Comparison of ENCODE assay signal across 39 cellular contexts in the genomic region with DNA sequence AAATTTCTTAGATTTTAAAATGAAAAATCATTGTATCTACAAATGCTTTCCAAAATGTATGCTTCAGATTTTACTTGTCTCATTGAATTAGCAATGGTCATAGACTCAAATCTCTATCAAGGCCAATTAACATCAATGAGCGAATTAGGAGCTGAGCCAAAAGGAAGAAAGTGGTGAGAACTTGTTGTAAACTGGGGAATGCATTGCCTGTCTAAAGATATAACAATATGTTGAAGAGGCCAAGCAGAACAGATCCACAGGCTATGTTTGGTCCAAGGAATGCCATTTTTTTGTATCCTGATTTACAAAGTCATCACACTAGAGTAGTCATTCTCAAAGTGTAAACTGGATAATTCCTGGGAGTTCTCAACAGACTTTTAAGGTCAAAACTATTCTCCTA.
"Had no signal": no experiment of that assay in that cellular context is flagged by ENCODE, and none has a peak within 500 bp of the region (broad histone marks: within the 10 kb centered on the region; RNA-seq: fewer than 3 reads in every experiment).

No MANE protein-coding gene starts in this region.

- H3K27me3 ChIP-seq: adrenal gland, ascending aorta, body of pancreas, brain microvascular endothelial cell, breast epithelium, cardiac muscle cell had no signal

- H3K9me3 ChIP-seq: ascending aorta, body of pancreas had no signal

- H3K36me3 Mint-ChIP-seq: activated naive CD4-positive, alpha-beta T cell treated with anti-CD3 and anti-CD28 coated beads, Interleukin-2, amount 10 ng/mL, durations not matched to agents 7 days and 5 days; brain had no signal

- H3K4me3 ChIP-seq: adrenal gland, ascending aorta, body of pancreas, breast epithelium, cardiac muscle cell had no signal

- H3K27ac ChIP-seq: adrenal gland, ascending aorta, body of pancreas, brain microvascular endothelial cell, breast epithelium, cardiac muscle cell had no signal

- H3K36me3 ChIP-seq: adrenal gland, ascending aorta, brain microvascular endothelial cell, breast epithelium, cardiac muscle cell had no signal

- DNase-seq: activated effector memory CD4-positive, alpha-beta T cell treated with anti-CD3 and anti-CD28 coated beads, Interleukin-2, amount 50 U/mL, for 16 hours; activated effector memory CD4-positive, alpha-beta T cell treated with Interleukin-2 at 50 U/mL for 16 hours; activated gamma-delta T cell; activated gamma-delta T cell treated with Interleukin-2 at 50 U/mL for 16 hours; activated naive CD4-positive, alpha-beta T cell; activated naive CD4-positive, alpha-beta T cell treated with anti-CD3 and anti-CD28 coated beads for 36 hours; activated naive CD4-positive, alpha-beta T cell treated with anti-CD3 and anti-CD28 coated beads, Interleukin-2, amount 10 ng/mL, durations not matched to agents 7 days and 5 days; activated naive CD4-positive, alpha-beta T cell treated with anti-CD3 and anti-CD28 coated beads, Interleukin-2, amount 50 U/mL, for 16 hours; activated naive CD4-positive, alpha-beta T cell treated with Interleukin-2 at 50 U/mL for 16 hours; activated naive CD8-positive, alpha-beta T cell treated with anti-CD3 and anti-CD28 coated beads for 36 hours; activated naive CD8-positive, alpha-beta T cell treated with anti-CD3 and anti-CD28 coated beads, Interleukin-2, amount 10 ng/mL, durations not matched to agents 7 days and 5 days; activated naive CD8-positive, alpha-beta T cell treated with anti-CD3 and anti-CD28 coated beads, Interleukin-2, amount 50 U/mL, for 24 hours; activated T-cell treated with anti-CD3 and anti-CD28 coated beads for 4 hours; activated T-cell treated with anti-CD3 and anti-CD28 coated beads, Interleukin-2, amount 50 U/mL, for 1 hour; activated T-cell treated with anti-CD3 and anti-CD28 coated beads, Interleukin-2, amount 50 U/mL, for 24 hours; activated T-cell treated with anti-CD3 and anti-CD28 coated beads, Interleukin-2, amount 50 U/mL, for 4 hours; activated T-cell treated with anti-CD3 and anti-CD28 coated beads, Interleukin-2, amount 50 U/mL, for 48 hours; activated T-cell treated with anti-CD3 and anti-CD28 coated beads, Interleukin-2, amount 50 U/mL, for 72 hours; adrenal gland; amniotic stem cell; amygdala; anterior cingulate cortex; aorta; body of pancreas; brain microvascular endothelial cell; caudate nucleus; central memory CD4-positive, alpha-beta T cell; cerebellar nuclear complex had no signal

- H3K27me3 Mint-ChIP-seq: activated naive CD4-positive, alpha-beta T cell treated with anti-CD3 and anti-CD28 coated beads, Interleukin-2, amount 10 ng/mL, durations not matched to agents 7 days and 5 days; activated naive CD4-positive, alpha-beta T cell treated with anti-CD3 and anti-CD28 coated beads, Interleukin-2, amount 50 U/mL, for 24 hours; activated naive CD8-positive, alpha-beta T cell; activated naive CD8-positive, alpha-beta T cell treated with anti-CD3 and anti-CD28 coated beads for 36 hours; activated naive CD8-positive, alpha-beta T cell treated with anti-CD3 and anti-CD28 coated beads, Interleukin-2, amount 10 ng/mL, durations not matched to agents 7 days and 5 days; activated naive CD8-positive, alpha-beta T cell treated with anti-CD3 and anti-CD28 coated beads, Interleukin-2, amount 50 U/mL, for 24 hours; activated T-cell treated with anti-CD3 and anti-CD28 coated beads, Interleukin-2, amount 50 U/mL, for 24 hours; activated T-helper 17 cell treated with anti-CD3 and anti-CD28 coated beads, Interleukin-2, amount 50 U/mL, for 72 hours; brain; central memory CD8-positive, alpha-beta T cell had no signal

- H3K4me1 ChIP-seq: ascending aorta, body of pancreas, breast epithelium had no signal

- ATAC-seq: activated naive CD4-positive, alpha-beta T cell treated with anti-CD3 and anti-CD28 coated beads, Interleukin-2, amount 50 U/mL, for 72 hours; activated naive CD8-positive, alpha-beta T cell treated with anti-CD3 and anti-CD28 coated beads, Interleukin-2, amount 50 U/mL, for 24 hours; activated T-cell treated with anti-CD3 and anti-CD28 coated beads, Interleukin-2, amount 50 U/mL, for 4 hours; activated T-cell treated with anti-CD3 and anti-CD28 coated beads, Interleukin-2, amount 50 U/mL, for 72 hours; activated T-helper 17 cell treated with anti-CD3 and anti-CD28 coated beads, Interleukin-2, amount 50 U/mL, for 72 hours; body of pancreas had no signal

- H3K4me1 Mint-ChIP-seq: activated naive CD4-positive, alpha-beta T cell treated with anti-CD3 and anti-CD28 coated beads, Interleukin-2, amount 10 ng/mL, durations not matched to agents 7 days and 5 days; activated naive CD8-positive, alpha-beta T cell treated with anti-CD3 and anti-CD28 coated beads, Interleukin-2, amount 10 ng/mL, durations not matched to agents 7 days and 5 days; activated naive CD8-positive, alpha-beta T cell treated with anti-CD3 and anti-CD28 coated beads, Interleukin-2, amount 50 U/mL, for 24 hours; activated T-helper 17 cell treated with anti-CD3 and anti-CD28 coated beads, Interleukin-2, amount 50 U/mL, for 72 hours; brain; central memory CD8-positive, alpha-beta T cell had no signal

- H3K4me3 Mint-ChIP-seq: activated naive CD4-positive, alpha-beta T cell treated with anti-CD3 and anti-CD28 coated beads for 36 hours; activated naive CD4-positive, alpha-beta T cell treated with anti-CD3 and anti-CD28 coated beads, Interleukin-2, amount 10 ng/mL, durations not matched to agents 7 days and 5 days; activated naive CD4-positive, alpha-beta T cell treated with anti-CD3 and anti-CD28 coated beads, Interleukin-2, amount 50 U/mL, for 24 hours; activated naive CD8-positive, alpha-beta T cell; activated naive CD8-positive, alpha-beta T cell treated with anti-CD3 and anti-CD28 coated beads for 36 hours; activated naive CD8-positive, alpha-beta T cell treated with anti-CD3 and anti-CD28 coated beads, Interleukin-2, amount 10 ng/mL, durations not matched to agents 7 days and 5 days; activated naive CD8-positive, alpha-beta T cell treated with anti-CD3 and anti-CD28 coated beads, Interleukin-2, amount 50 U/mL, for 24 hours; activated T-cell treated with anti-CD3 and anti-CD28 coated beads, Interleukin-2, amount 50 U/mL, for 24 hours; activated T-cell treated with anti-CD3 and anti-CD28 coated beads, Interleukin-2, amount 50 U/mL, for 4 hours; activated T-cell treated with anti-CD3 and anti-CD28 coated beads, Interleukin-2, amount 50 U/mL, for 72 hours; activated T-helper 1 cell treated with anti-CD3 and anti-CD28 coated beads, Interleukin-12 subunit alpha, Interleukin-12 subunit beta, Interleukin-2, Interleukin-4 antibody, amounts not matched to agents 30 ng/mL and 10 ng/mL and 1 ng/mL, durations not matched to agents 14 hours and 24 hours and 36 hours; activated T-helper 17 cell treated with anti-CD3 and anti-CD28 coated beads, Interleukin-2, amount 50 U/mL, for 72 hours; brain; central memory CD8-positive, alpha-beta T cell had no signal

- H3K27ac Mint-ChIP-seq: activated naive CD4-positive, alpha-beta T cell treated with anti-CD3 and anti-CD28 coated beads for 36 hours; activated naive CD4-positive, alpha-beta T cell treated with anti-CD3 and anti-CD28 coated beads, Interleukin-2, amount 10 ng/mL, durations not matched to agents 7 days and 5 days; activated naive CD4-positive, alpha-beta T cell treated with anti-CD3 and anti-CD28 coated beads, Interleukin-2, amount 50 U/mL, for 24 hours; activated naive CD4-positive, alpha-beta T cell treated with anti-CD3 and anti-CD28 coated beads, Interleukin-2, amount 50 U/mL, for 72 hours; activated naive CD8-positive, alpha-beta T cell; activated naive CD8-positive, alpha-beta T cell treated with anti-CD3 and anti-CD28 coated beads for 36 hours; activated naive CD8-positive, alpha-beta T cell treated with anti-CD3 and anti-CD28 coated beads, Interleukin-2, amount 10 ng/mL, durations not matched to agents 7 days and 5 days; activated naive CD8-positive, alpha-beta T cell treated with anti-CD3 and anti-CD28 coated beads, Interleukin-2, amount 50 U/mL, for 24 hours; activated T-cell treated with anti-CD3 and anti-CD28 coated beads, Interleukin-2, amount 50 U/mL, for 24 hours; activated T-cell treated with anti-CD3 and anti-CD28 coated beads, Interleukin-2, amount 50 U/mL, for 72 hours; activated T-helper 1 cell treated with anti-CD3 and anti-CD28 coated beads, Interleukin-12 subunit alpha, Interleukin-12 subunit beta, Interleukin-2, Interleukin-4 antibody, amounts not matched to agents 30 ng/mL and 10 ng/mL and 1 ng/mL, durations not matched to agents 14 hours and 24 hours and 36 hours; activated T-helper 17 cell treated with anti-CD3 and anti-CD28 coated beads, Interleukin-2, amount 50 U/mL, for 72 hours; activated T-helper 2 cell treated with anti-CD3 and anti-CD28 coated beads, Interferon-gamma antibody, Interleukin-2, Interleukin-4, amounts not matched to agents 10 μg/mL and 5 μg/mL and 100 μg/mL, durations not matched to agents 14 hours and 24 hours and 36 hours; brain had no signal
